Comparison of ENCODE assay signal across 1 cellular context in the genomic region with DNA sequence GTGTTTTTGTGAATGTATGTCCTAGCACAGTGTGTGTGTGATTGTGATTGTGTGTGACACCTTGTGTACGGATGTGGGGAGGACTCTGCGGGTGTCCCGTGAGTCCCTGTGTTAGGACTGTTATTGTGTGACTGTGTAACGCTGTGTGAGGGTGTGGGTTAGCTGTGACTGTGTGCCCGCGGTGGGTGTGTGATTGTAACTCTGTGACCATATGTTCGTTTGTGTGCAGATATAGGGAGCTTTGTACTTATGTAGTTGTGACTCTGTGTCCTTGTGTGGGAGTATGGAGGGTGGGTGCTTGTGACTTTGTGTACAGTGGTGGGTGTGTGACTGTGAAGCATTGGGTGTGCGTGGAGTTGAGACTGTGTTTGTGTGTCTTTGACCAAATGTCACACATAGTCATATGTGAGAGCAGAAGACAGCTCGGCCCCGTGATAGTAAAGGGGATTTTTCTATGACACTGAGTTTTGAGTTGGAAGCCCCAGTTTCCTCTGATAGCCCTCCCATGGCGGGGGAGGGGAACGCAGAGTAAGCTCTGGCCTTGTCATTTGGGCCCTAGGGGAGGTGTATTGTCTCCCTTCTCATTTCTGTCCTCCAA.
TF ChIP-seq lines count a peak whose summit lies in the region.

No MANE protein-coding gene starts in this region.

TF ChIP-seq in K562, 482 proteins besides CTCF, POLR2A, EP300 and RAD21 (continued from another document):
- TF ChIP-seq, protein P1, sequence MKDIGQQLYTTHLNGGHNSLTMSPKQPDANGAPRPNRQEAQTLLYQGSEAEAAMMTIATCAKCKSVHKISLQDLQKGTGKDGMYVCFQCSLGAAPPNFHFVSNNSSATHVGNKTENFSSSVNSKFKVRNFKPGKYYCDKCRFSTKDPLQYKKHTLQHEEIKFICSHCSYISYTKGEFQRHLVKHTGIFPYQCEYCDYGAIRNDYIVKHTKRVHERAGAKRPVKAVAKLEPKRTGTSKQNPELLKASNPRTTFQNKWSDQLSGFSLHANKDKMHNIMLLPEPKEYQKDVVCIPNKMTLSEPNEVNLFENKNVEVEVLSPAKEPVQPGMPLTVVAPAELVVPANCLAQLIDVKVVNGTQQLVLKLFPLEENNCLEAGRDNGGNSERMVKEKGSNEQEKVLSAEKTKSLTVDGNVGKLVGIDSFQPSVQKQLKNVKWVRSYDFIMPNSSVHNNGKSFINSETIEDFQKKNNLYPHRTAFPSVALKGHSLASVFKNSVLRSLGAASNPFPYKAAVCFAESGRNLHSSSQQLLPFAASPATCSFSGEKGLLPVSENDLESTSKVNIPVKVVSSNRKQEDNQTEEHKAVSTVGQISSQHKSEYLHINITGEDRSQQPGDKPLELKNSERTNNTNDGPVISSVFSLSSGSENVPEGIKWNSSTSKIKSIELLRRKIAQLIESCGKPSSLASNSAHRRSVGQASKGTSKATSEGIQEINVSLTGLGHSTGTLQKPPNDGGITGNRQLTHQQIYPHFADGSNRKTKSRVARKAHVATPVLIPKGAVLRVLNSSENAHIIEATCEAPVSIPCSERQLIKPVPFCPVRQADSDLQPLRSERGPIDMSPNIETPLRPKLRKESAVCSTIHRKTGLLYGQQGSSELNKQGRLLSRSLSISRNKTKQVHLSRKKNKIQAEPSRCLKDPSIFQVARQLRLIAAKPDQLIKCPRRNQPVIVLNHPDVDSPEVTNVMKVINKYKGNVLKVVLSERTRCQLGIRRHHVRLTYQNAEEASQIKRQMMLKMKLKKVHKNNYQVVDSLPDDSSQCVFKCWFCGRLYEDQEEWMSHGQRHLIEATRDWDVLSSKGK (CRISPR knock-in tag; IDR thresholded peaks at IDR 0.05), result no peak
- TF ChIP-seq TAF9B (IDR thresholded peaks at IDR 0.05; ENCODE audit: partially characterized antibody), result no peak
- TF ChIP-seq THRAP3 (IDR thresholded peaks at IDR 0.05; ENCODE audit: borderline replicate concordance), result no peak
- TF ChIP-seq ZKSCAN8 (CRISPR knock-in tag; IDR thresholded peaks at IDR 0.05), result no peak
- TF ChIP-seq ZBED1 (IDR thresholded peaks at IDR 0.05), result no peak
- no peak for TF ChIP-seq POLR3G (IDR thresholded peaks at IDR 0.05; ENCODE audit: extremely low read depth, insufficient read length, insufficient replicate concordance)
- no peak for TF ChIP-seq ASH1L (IDR thresholded peaks at IDR 0.05; ENCODE audit: borderline replicate concordance, low read depth, partially characterized antibody)
- no peak for TF ChIP-seq CXXC5 (CRISPR knock-in tag; IDR thresholded peaks at IDR 0.05)
- peak; percentile 29; the same call in 1 of the 2 replicates for TF ChIP-seq BCOR (IDR thresholded peaks at IDR 0.05)
- TF ChIP-seq ZNF174 (CRISPR knock-in tag; IDR thresholded peaks at IDR 0.05), result no peak
- TF ChIP-seq, protein P2, sequence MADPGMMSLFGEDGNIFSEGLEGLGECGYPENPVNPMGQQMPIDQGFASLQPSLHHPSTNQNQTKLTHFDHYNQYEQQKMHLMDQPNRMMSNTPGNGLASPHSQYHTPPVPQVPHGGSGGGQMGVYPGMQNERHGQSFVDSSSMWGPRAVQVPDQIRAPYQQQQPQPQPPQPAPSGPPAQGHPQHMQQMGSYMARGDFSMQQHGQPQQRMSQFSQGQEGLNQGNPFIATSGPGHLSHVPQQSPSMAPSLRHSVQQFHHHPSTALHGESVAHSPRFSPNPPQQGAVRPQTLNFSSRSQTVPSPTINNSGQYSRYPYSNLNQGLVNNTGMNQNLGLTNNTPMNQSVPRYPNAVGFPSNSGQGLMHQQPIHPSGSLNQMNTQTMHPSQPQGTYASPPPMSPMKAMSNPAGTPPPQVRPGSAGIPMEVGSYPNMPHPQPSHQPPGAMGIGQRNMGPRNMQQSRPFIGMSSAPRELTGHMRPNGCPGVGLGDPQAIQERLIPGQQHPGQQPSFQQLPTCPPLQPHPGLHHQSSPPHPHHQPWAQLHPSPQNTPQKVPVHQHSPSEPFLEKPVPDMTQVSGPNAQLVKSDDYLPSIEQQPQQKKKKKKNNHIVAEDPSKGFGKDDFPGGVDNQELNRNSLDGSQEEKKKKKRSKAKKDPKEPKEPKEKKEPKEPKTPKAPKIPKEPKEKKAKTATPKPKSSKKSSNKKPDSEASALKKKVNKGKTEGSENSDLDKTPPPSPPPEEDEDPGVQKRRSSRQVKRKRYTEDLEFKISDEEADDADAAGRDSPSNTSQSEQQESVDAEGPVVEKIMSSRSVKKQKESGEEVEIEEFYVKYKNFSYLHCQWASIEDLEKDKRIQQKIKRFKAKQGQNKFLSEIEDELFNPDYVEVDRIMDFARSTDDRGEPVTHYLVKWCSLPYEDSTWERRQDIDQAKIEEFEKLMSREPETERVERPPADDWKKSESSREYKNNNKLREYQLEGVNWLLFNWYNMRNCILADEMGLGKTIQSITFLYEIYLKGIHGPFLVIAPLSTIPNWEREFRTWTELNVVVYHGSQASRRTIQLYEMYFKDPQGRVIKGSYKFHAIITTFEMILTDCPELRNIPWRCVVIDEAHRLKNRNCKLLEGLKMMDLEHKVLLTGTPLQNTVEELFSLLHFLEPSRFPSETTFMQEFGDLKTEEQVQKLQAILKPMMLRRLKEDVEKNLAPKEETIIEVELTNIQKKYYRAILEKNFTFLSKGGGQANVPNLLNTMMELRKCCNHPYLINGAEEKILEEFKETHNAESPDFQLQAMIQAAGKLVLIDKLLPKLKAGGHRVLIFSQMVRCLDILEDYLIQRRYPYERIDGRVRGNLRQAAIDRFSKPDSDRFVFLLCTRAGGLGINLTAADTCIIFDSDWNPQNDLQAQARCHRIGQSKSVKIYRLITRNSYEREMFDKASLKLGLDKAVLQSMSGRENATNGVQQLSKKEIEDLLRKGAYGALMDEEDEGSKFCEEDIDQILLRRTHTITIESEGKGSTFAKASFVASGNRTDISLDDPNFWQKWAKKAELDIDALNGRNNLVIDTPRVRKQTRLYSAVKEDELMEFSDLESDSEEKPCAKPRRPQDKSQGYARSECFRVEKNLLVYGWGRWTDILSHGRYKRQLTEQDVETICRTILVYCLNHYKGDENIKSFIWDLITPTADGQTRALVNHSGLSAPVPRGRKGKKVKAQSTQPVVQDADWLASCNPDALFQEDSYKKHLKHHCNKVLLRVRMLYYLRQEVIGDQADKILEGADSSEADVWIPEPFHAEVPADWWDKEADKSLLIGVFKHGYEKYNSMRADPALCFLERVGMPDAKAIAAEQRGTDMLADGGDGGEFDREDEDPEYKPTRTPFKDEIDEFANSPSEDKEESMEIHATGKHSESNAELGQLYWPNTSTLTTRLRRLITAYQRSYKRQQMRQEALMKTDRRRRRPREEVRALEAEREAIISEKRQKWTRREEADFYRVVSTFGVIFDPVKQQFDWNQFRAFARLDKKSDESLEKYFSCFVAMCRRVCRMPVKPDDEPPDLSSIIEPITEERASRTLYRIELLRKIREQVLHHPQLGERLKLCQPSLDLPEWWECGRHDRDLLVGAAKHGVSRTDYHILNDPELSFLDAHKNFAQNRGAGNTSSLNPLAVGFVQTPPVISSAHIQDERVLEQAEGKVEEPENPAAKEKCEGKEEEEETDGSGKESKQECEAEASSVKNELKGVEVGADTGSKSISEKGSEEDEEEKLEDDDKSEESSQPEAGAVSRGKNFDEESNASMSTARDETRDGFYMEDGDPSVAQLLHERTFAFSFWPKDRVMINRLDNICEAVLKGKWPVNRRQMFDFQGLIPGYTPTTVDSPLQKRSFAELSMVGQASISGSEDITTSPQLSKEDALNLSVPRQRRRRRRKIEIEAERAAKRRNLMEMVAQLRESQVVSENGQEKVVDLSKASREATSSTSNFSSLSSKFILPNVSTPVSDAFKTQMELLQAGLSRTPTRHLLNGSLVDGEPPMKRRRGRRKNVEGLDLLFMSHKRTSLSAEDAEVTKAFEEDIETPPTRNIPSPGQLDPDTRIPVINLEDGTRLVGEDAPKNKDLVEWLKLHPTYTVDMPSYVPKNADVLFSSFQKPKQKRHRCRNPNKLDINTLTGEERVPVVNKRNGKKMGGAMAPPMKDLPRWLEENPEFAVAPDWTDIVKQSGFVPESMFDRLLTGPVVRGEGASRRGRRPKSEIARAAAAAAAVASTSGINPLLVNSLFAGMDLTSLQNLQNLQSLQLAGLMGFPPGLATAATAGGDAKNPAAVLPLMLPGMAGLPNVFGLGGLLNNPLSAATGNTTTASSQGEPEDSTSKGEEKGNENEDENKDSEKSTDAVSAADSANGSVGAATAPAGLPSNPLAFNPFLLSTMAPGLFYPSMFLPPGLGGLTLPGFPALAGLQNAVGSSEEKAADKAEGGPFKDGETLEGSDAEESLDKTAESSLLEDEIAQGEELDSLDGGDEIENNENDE (IDR thresholded peaks at IDR 0.05; ENCODE audit: low read depth, low read length), result no peak
- no peak for TF ChIP-seq ZNF124 (CRISPR knock-in tag; IDR thresholded peaks at IDR 0.05)
- TF ChIP-seq POLR2G (IDR thresholded peaks at IDR 0.05; ENCODE audit: low read depth, low read length), result no peak
- TF ChIP-seq RFX1 (IDR thresholded peaks at IDR 0.05), result no peak
- no peak for TF ChIP-seq CREM (IDR thresholded peaks at IDR 0.05; ENCODE audit: low read depth)
- peak; percentile 49; the same call in 1 of the 2 replicates for TF ChIP-seq SMARCA4 (IDR thresholded peaks at IDR 0.05)
- TF ChIP-seq ZNF165 (CRISPR knock-in tag; IDR thresholded peaks at IDR 0.05; ENCODE audit: borderline replicate concordance), result no peak
TF ChIP-seq in K562: peak in this region for 45.
